22 cellular contexts compared by ENCODE assay signal in genomic region chr4:4640692-4641091, GRCh38.
DNase-seq lines count a peak whose midpoint lies in the region; ATAC-seq, FAIRE-seq and TF ChIP-seq lines count a peak whose summit lies in the region.
"Had no signal": no experiment of that assay in that cellular context is flagged by ENCODE, and none has a peak within 500 bp of the region (broad histone marks: within the 10 kb centered on the region; RNA-seq: fewer than 3 reads in every experiment).

No MANE protein-coding gene starts in this region.

- TF ChIP-seq RAD21 in HepG2 (CRISPR knock-in tag; IDR thresholded peaks at IDR 0.05): peak; percentile 71

- H3K4me3 ChIP-seq in HepG2 (replicated peaks in 1 of 3; ENCODE audit: insufficient read depth in 1 of 3, low read depth in 2 of 3, low read length in 3 of 3) (peak overlapping the region; percentile 45 to 70 (median 63)), right lobe of liver (no peak overlapping the region), mesenchymal stem cell (ENCODE audit: insufficient read depth in 1 of 2, low read depth in 1 of 2, low read length in 2 of 2) (no peak overlapping the region), smooth muscle cell (no peak overlapping the region)
- H3K4me3 ChIP-seq: A549, BLaER1, gastroesophageal sphincter had no signal

- H3K79me1 ChIP-seq in mesenchymal stem cell (replicated peaks; ENCODE audit: low read length, poor library complexity, severe bottlenecking): no peaks in the 10 kb centered on the region

- no peak overlapping the region for H2AK5ac ChIP-seq in mesenchymal stem cell (ENCODE audit: low read length, severe bottlenecking)

- peak; percentile 51 to 58 for TF ChIP-seq POLR2A in HepG2 (IDR thresholded peaks at IDR 0.05; ENCODE audit: insufficient read depth in 1 of 2, low read depth in 2 of 2, low read length in 2 of 2)
- TF ChIP-seq POLR2A in right lobe of liver (IDR thresholded peaks at IDR 0.05): no peak

- TF ChIP-seq CTCF in HepG2 (CRISPR knock-in tag; IDR thresholded peaks at IDR 0.05) (peak; percentile 69), right lobe of liver (IDR thresholded peaks at IDR 0.05) (no peak), smooth muscle cell (IDR thresholded peaks at IDR 0.05; ENCODE audit: borderline replicate concordance, insufficient read depth, poor library complexity, severe bottlenecking) (no peak)

- H3K9me3 ChIP-seq in HepG2 (ENCODE audit: low read length) (no peaks in the 10 kb centered on the region), right lobe of liver (no peaks in the 10 kb centered on the region), mesenchymal stem cell (ENCODE audit: control insufficient read depth, low read length) (no peaks in the 10 kb centered on the region), smooth muscle cell (replicated peaks; ENCODE audit: low read depth) (no peaks in the 10 kb centered on the region)
- H3K9me3 ChIP-seq: A549, BLaER1, gastroesophageal sphincter had no signal

- H3K9ac ChIP-seq in HepG2 (ENCODE audit: insufficient read depth, low read depth, low read length): peak overlapping the region; percentile 81
- no peak overlapping the region for H3K9ac ChIP-seq in mesenchymal stem cell (ENCODE audit: low read length)
- no peak overlapping the region for H3K9ac ChIP-seq in smooth muscle cell (ENCODE audit: low read depth)
- H3K9ac ChIP-seq: BLaER1, KMS-11 had no signal

- peak; percentile 12 for FAIRE-seq in HepG2 (lab: Jason Lieb, UNC)
- FAIRE-seq: A549 had no signal

- H3K4me1 ChIP-seq in HepG2 (ENCODE audit: insufficient read depth, low read length) (peaks cover 55% of the 10 kb centered on the region), right lobe of liver (no peaks in the 10 kb centered on the region), mesenchymal stem cell (ENCODE audit: control insufficient read depth, insufficient read depth, low read depth, low read length) (peaks cover 9% of the 10 kb centered on the region), smooth muscle cell (ENCODE audit: low read depth) (peaks cover 26% of the 10 kb centered on the region)
- H3K4me1 ChIP-seq: A549, gastroesophageal sphincter had no signal

- peak; percentile 86 for DNase-seq in HepG2 (ENCODE audit: low spot score)
- no peak for DNase-seq in right lobe of liver
- peak; percentile 79 for DNase-seq in ecto neural progenitor cell (ENCODE audit: low spot score)
- peak; percentile 24 for DNase-seq in mesenchymal stem cell
- DNase-seq in smooth muscle cell (lab: John Stamatoyannopoulos, UW; ENCODE audit: unreplicated experiment): no peak
- no peak for DNase-seq in NCI-H1092 treated with DMSO at 0.1 percent for 48 hours (lab: John Stamatoyannopoulos, UW)
- no peak for DNase-seq in activated T-cell treated with anti-CD3 and anti-CD28 coated beads for 4 hours
- DNase-seq: activated CD4-positive, alpha-beta T cell treated with anti-CD3 and anti-CD28 coated beads for 36 hours; activated naive CD4-positive, alpha-beta T cell treated with anti-CD3 and anti-CD28 coated beads, Interleukin-2, amount 10 ng/mL, durations not matched to agents 7 days and 5 days; aorta; effector CD4-positive, alpha-beta T cell; NCI-H187; NCI-H2227 treated with DMSO at 0.1 percent for 48 hours; NCI-H748 treated with DMSO at 0.1 percent for 48 hours; SIG-M5; stimulated activated CD4-positive, alpha-beta T cell treated with anti-CD3 and anti-CD28 coated beads, Interleukin-1b, Interleukin-23, amount 100 ng/mL, for 48 hours had no signal

- in situ Hi-C loops in HepG2 (cut with HindIII; ENCODE audit: extremely low pct_ligation_motif_present, low pct_unique_long_range_greater_than_20kb): no loop called here

- H4K20me1 ChIP-seq in HepG2 (ENCODE audit: insufficient read depth, low read length) (no peaks in the 10 kb centered on the region), smooth muscle cell (ENCODE audit: low read depth) (no peaks in the 10 kb centered on the region)
- H4K20me1 ChIP-seq: BLaER1 had no signal

- 0% methylated on average over 4 of the region's 10 CpGs for WGBS in HepG2 (ENCODE audit: low lambda C conversion rate)
- 46% methylated on average over 7 of the region's 10 CpGs for WGBS in right lobe of liver (ENCODE audit: insufficient coverage, low coverage, low lambda C conversion rate, missing lambda C conversion rate)
- WGBS in mesenchymal stem cell: 12% methylated on average over 10 of the region's 10 CpGs
- WGBS in smooth muscle cell (ENCODE audit: low lambda C conversion rate): 38% methylated on average over 10 of the region's 10 CpGs

- H3K4me2 ChIP-seq in HepG2 (ENCODE audit: low read depth, low read length): peak overlapping the region; percentile 99
- peak overlapping the region; percentile 1 for H3K4me2 ChIP-seq in mesenchymal stem cell (ENCODE audit: low read length, poor library complexity, severe bottlenecking)
- H3K4me2 ChIP-seq in smooth muscle cell: peak overlapping the region; percentile 71
- H3K4me2 ChIP-seq: A549, BLaER1, KMS-11 had no signal

- ATAC-seq in HepG2 (peak; percentile 94), right lobe of liver (no peak), GM21576 (IDR thresholded peaks at IDR 0.05; ENCODE audit: unreplicated experiment) (no peak)
- ATAC-seq: A549; activated CD4-positive, alpha-beta T cell treated with anti-CD3 and anti-CD28 coated beads for 36 hours; gastroesophageal sphincter; natural killer cell treated with Interleukin-12 subunit alpha and Interleukin-12 subunit beta and Interleukin-15 and Interleukin-18, amount 100 ng/mL, for 72 hours had no signal

- no peak overlapping the region for H3K23ac ChIP-seq in mesenchymal stem cell (ENCODE audit: low read length in 2 of 2)

- H2AFZ ChIP-seq in HepG2 (ENCODE audit: low read length): peak overlapping the region; percentile 64
- no peak overlapping the region for H2AFZ ChIP-seq in mesenchymal stem cell (ENCODE audit: low read depth, low read length)
- H2AFZ ChIP-seq in smooth muscle cell (ENCODE audit: low read depth): peak overlapping the region; percentile 7

- no peak overlapping the region for H2BK5ac ChIP-seq in mesenchymal stem cell (ENCODE audit: low read depth, low read length, poor library complexity, severe bottlenecking)

- intact Hi-C loops in HepG2 (cut with micrococcal nuclease; ENCODE audit: unreplicated experiment): loop anchor here (2.0 to 10.0 kb wide), 4 partner anchors 52 to 218 kb away; partner anchors contain the start of genes MSX1 and STX18
- intact Hi-C loops in right lobe of liver (cut with DNase I): no loop called here

- no peaks in the 10 kb centered on the region for H3K79me2 ChIP-seq in HepG2 (ENCODE audit: insufficient read depth, low read length)
- no peaks in the 10 kb centered on the region for H3K79me2 ChIP-seq in smooth muscle cell (ENCODE audit: low read depth)

- no peak overlapping the region for H2BK15ac ChIP-seq in mesenchymal stem cell (ENCODE audit: low read depth, poor library complexity, severe bottlenecking)

- CTCF ChIA-PET in HepG2 (lab: Yijun Ruan, JAX; ENCODE audit: low intra/inter-chr PET ratio, low total read pairs): interaction anchor here (0.6 to 1.4 kb wide), 2 partner anchors 79 to 240 kb away, joined by 3 read pairs; no protein-coding TSS in a partner anchor

- no peak overlapping the region for H3K14ac ChIP-seq in mesenchymal stem cell (ENCODE audit: low read length in 2 of 2)

- H2BK120ac ChIP-seq in mesenchymal stem cell (ENCODE audit: low read depth, low read length): no peak overlapping the region

- H3K27ac ChIP-seq in HepG2 (ENCODE audit: extremely low read length, insufficient read depth, low read length): peak overlapping the region; percentile 96
- no peak overlapping the region for H3K27ac ChIP-seq in right lobe of liver
- H3K27ac ChIP-seq in mesenchymal stem cell (ENCODE audit: low read length, poor library complexity, severe bottlenecking): no peak overlapping the region
- H3K27ac ChIP-seq in smooth muscle cell (ENCODE audit: low read depth): no peak overlapping the region
- H3K27ac ChIP-seq: A549, BLaER1, gastroesophageal sphincter, KMS-11 had no signal

- POLR2A ChIA-PET in HepG2 (lab: Yijun Ruan, JAX): interaction anchor here (0.9 to 2.4 kb wide), 6 partner anchors 39 to 221 kb away, joined by 3 to 12 read pairs (median 6); partner anchors contain the start of gene STX18

- peak overlapping the region in 1 of 2 experiments; percentile 17 for H2BK12ac ChIP-seq in mesenchymal stem cell (ENCODE audit: low read length in 2 of 2)

- H3K27me3 ChIP-seq in HepG2 (ENCODE audit: control insufficient read depth in 1 of 2, insufficient read depth in 2 of 2, low read length in 2 of 2) (no peaks in the 10 kb centered on the region; a peak in 1 of 5 replicates), right lobe of liver (no peaks in the 10 kb centered on the region), mesenchymal stem cell (ENCODE audit: control insufficient read depth in 1 of 2, insufficient read depth in 1 of 2, low read length in 2 of 2) (no peaks in the 10 kb centered on the region), smooth muscle cell (ENCODE audit: low read depth) (no peaks in the 10 kb centered on the region)
- H3K27me3 ChIP-seq: BLaER1, gastroesophageal sphincter had no signal

- H3K36me3 ChIP-seq in HepG2 (replicated peaks in 1 of 2; ENCODE audit: control insufficient read depth in 1 of 2, insufficient read depth in 2 of 2, low read length in 2 of 2): no peaks in the 10 kb centered on the region
- H3K36me3 ChIP-seq in right lobe of liver: no peaks in the 10 kb centered on the region
- H3K36me3 ChIP-seq in mesenchymal stem cell (ENCODE audit: control insufficient read depth in 1 of 2, insufficient read depth in 2 of 2, low read depth in 1 of 2, low read length in 2 of 2): no peaks in the 10 kb centered on the region
- no peaks in the 10 kb centered on the region for H3K36me3 ChIP-seq in smooth muscle cell (ENCODE audit: low read depth)
- H3K36me3 ChIP-seq: BLaER1, gastroesophageal sphincter had no signal

- H3F3A ChIP-seq in smooth muscle cell (ENCODE audit: low read depth): peaks cover 6% of the 10 kb centered on the region

- peak overlapping the region in 1 of 2 experiments; percentile 24 for H3K4ac ChIP-seq in mesenchymal stem cell (ENCODE audit: low read depth in 1 of 2, low read length in 2 of 2)

- H4K91ac ChIP-seq in mesenchymal stem cell (ENCODE audit: low read length): no peak overlapping the region

- H4K8ac ChIP-seq in mesenchymal stem cell (ENCODE audit: low read length): peak overlapping the region; percentile 33

- TF ChIP-seq EP300 in HepG2 (IDR thresholded peaks at IDR 0.05; ENCODE audit: low read depth in 2 of 2, low read length in 2 of 2) (peak; percentile 46 to 82; a peak in 3 of 4 replicates), HepG2 (CRISPR knock-in tag; IDR thresholded peaks at IDR 0.05; ENCODE audit: borderline replicate concordance) (peak; percentile 83; the same call in 1 of the 2 replicates)

- peak overlapping the region; percentile 16 to 91 for H3K18ac ChIP-seq in mesenchymal stem cell (ENCODE audit: low read depth in 1 of 2, low read length in 2 of 2)

- BruUV-seq in HepG2 (replicated peaks; lab: Mats Ljungman, UMichigan): no TSS peak

Comparison
In these comparisons a context has a peak if more than half of its experiments do, and no peak if none do; other contexts are left out.
1. DNase-seq: peak in HepG2 (single experiment), ecto neural progenitor cell (single experiment) and mesenchymal stem cell (single experiment); none in right lobe of liver (0 of 3), smooth muscle cell (single experiment), NCI-H1092 treated with DMSO at 0.1 percent for 48 hours (single experiment) and activated T-cell treated with anti-CD3 and anti-CD28 coated beads for 4 hours (single experiment).
2. H3K4me3 ChIP-seq: peak in HepG2 (3 of 3); none in right lobe of liver (0 of 3), mesenchymal stem cell (0 of 2) and smooth muscle cell (single experiment).
3. H3K4me2 ChIP-seq: peak in every context shown above with its lines; median percentile 99 in HepG2; 71 in smooth muscle cell; 1 in mesenchymal stem cell.